8 cellular contexts compared by ENCODE assay signal in genomic region chr7:100865372-100865911, GRCh38. TPM values are rescaled to one million over a fixed set of nuclear protein-coding genes. Genes with fewer than 3 reads are reported as not detected.
DNase-seq lines count a peak whose midpoint lies in the region; ATAC-seq, FAIRE-seq and TF ChIP-seq lines count a peak whose summit lies in the region.

No MANE protein-coding gene starts in this region.

- no peak for FAIRE-seq in GM19239 (lab: Jason Lieb, UNC)

- ATAC-seq in GM18867 (IDR thresholded peaks at IDR 0.05; ENCODE audit: unreplicated experiment), result no peak

- peaks cover 0 to 41% (median 23%) of the 10 kb centered on the region in 11 experiments; a peak in 18 of 22 replicates for H4K20me1 ChIP-seq in BLaER1 treated with 17β-estradiol and CSF1 and Interleukin-3, amounts not matched to agents 10 nM and 100 nM

- H3K27ac ChIP-seq in BLaER1 treated with 17β-estradiol and CSF1 and Interleukin-3, amounts not matched to agents 10 nM and 100 nM, result peak overlapping the region; percentile 87 to 98 (median 95); a peak in 21 of 22 replicates
- peak overlapping the region; percentile 45 for H3K27ac ChIP-seq in HUES48 (ENCODE audit: low read depth, low read length)
- peak overlapping the region; percentile 94 for H3K27ac ChIP-seq in colonic mucosa
- H3K27ac ChIP-seq in neuronal stem cell (replicated peaks; ENCODE audit: low read length), result no peak overlapping the region

- H3K9me3 ChIP-seq in BLaER1 treated with 17β-estradiol and CSF1 and Interleukin-3, amounts not matched to agents 10 nM and 100 nM (replicated peaks in 1 of 11), result no peaks in the 10 kb centered on the region
- H3K9me3 ChIP-seq in HUES48 (ENCODE audit: control insufficient read depth, insufficient read depth, low read length), result no peaks in the 10 kb centered on the region
- H3K9me3 ChIP-seq in colonic mucosa, result no peaks in the 10 kb centered on the region
- H3K9me3 ChIP-seq in neuronal stem cell (replicated peaks in 1 of 2; ENCODE audit: control insufficient read depth in 2 of 2, insufficient read depth in 1 of 2, low read depth in 1 of 2, low read length in 2 of 2), result no peaks in the 10 kb centered on the region

- peak overlapping the region; percentile 84 for H2AK5ac ChIP-seq in neuronal stem cell (ENCODE audit: low read depth, low read length)

- H3K4me1 ChIP-seq in BLaER1 treated with 17β-estradiol and CSF1 and Interleukin-3, amounts not matched to agents 10 nM and 100 nM, result peaks cover 52 to 83% (median 70%) of the 10 kb centered on the region in 10 experiments
- H3K4me1 ChIP-seq in HUES48 (ENCODE audit: control insufficient read depth, insufficient read depth, low read length) (peaks cover 6% of the 10 kb centered on the region), colonic mucosa (peaks cover 6% of the 10 kb centered on the region), neuronal stem cell (ENCODE audit: control insufficient read depth in 2 of 2, insufficient read depth in 1 of 2, low read depth in 1 of 2, low read length in 2 of 2) (peaks cover 11 to 13% of the 10 kb centered on the region in 2 donors)

- peak overlapping the region; percentile 100 for H2BK5ac ChIP-seq in neuronal stem cell (ENCODE audit: low read length)

- H3K4me3 ChIP-seq in BLaER1 treated with 17β-estradiol and CSF1 and Interleukin-3, amounts not matched to agents 10 nM and 100 nM, result peak overlapping the region in 3 of 10 experiments; percentile 95 to 99 (median 99); a peak in 4 of 20 replicates
- no peak overlapping the region for H3K4me3 ChIP-seq in HUES48 (ENCODE audit: low read depth, low read length)
- peak overlapping the region; percentile 90 for H3K4me3 ChIP-seq in colonic mucosa
- peak overlapping the region in 1 of 2 donors; percentile 28 for H3K4me3 ChIP-seq in neuronal stem cell (ENCODE audit: low read length in 2 of 2)

- TF ChIP-seq CTCF in colonic mucosa (IDR thresholded peaks at IDR 0.05), result no peak

- no peaks in the 10 kb centered on the region for H3K27me3 ChIP-seq in BLaER1 treated with 17β-estradiol and CSF1 and Interleukin-3, amounts not matched to agents 10 nM and 100 nM
- H3K27me3 ChIP-seq in HUES48 (ENCODE audit: control insufficient read depth, insufficient read depth, low read length), result no peaks in the 10 kb centered on the region
- H3K27me3 ChIP-seq in colonic mucosa, result no peaks in the 10 kb centered on the region
- H3K27me3 ChIP-seq in neuronal stem cell (ENCODE audit: control insufficient read depth in 3 of 3, insufficient read depth in 3 of 3, low read depth in 1 of 3, low read length in 3 of 3), result no peaks in the 10 kb centered on the region

- DNase-seq in colonic mucosa (no peak), neuronal stem cell (ENCODE audit: low spot score) (no peak), COLO829 (ENCODE audit: low spot score) (no peak), SHP77 treated with DMSO at 0.1 percent for 48 hours (lab: John Stamatoyannopoulos, UW) (no peak), GM19239 (ENCODE audit: insufficient read length, low spot score) (no peak)

- H3K36me3 ChIP-seq in BLaER1 treated with 17β-estradiol and CSF1 and Interleukin-3, amounts not matched to agents 10 nM and 100 nM, result peaks cover 31 to 61% (median 52%) of the 10 kb centered on the region in 11 experiments
- H3K36me3 ChIP-seq in HUES48 (ENCODE audit: control insufficient read depth, insufficient read depth, low read length), result peaks cover 42% of the 10 kb centered on the region
- H3K36me3 ChIP-seq in colonic mucosa, result no peaks in the 10 kb centered on the region
- H3K36me3 ChIP-seq in neuronal stem cell (replicated peaks in 1 of 2; ENCODE audit: control insufficient read depth in 2 of 2, insufficient read depth in 2 of 2, low read length in 2 of 2), result peaks cover 8 to 30% of the 10 kb centered on the region in 2 donors

- no peak overlapping the region for H3K4ac ChIP-seq in neuronal stem cell (ENCODE audit: low read length)

- no CpG with 5 or more reads among the region's 17 CpGs for WGBS in neuronal stem cell (ENCODE audit: extremely low coverage in 2 of 2, insufficient read length in 2 of 2, insufficient replicate concordance in 1 of 2), 2 donors

- no peak overlapping the region for H4K91ac ChIP-seq in neuronal stem cell (ENCODE audit: low read depth, low read length, poor library complexity)

- peak overlapping the region; percentile 21 for H3K14ac ChIP-seq in neuronal stem cell (ENCODE audit: low read length)

- peak overlapping the region; percentile 38 for H3K18ac ChIP-seq in neuronal stem cell (ENCODE audit: low read length)

- H4K8ac ChIP-seq in neuronal stem cell (ENCODE audit: low read depth, low read length), result peak overlapping the region; percentile 65

- H2BK15ac ChIP-seq in neuronal stem cell (ENCODE audit: low read length), result peak overlapping the region; percentile 99

- no peak overlapping the region for H3K23ac ChIP-seq in neuronal stem cell (ENCODE audit: low read depth, low read length, poor library complexity)

- H2BK120ac ChIP-seq in neuronal stem cell (ENCODE audit: low read depth, low read length), result no peak overlapping the region

- peak overlapping the region in 10 of 11 experiments; percentile 88 to 98 (median 96); a peak in 17 of 22 replicates for H3K9ac ChIP-seq in BLaER1 treated with 17β-estradiol and CSF1 and Interleukin-3, amounts not matched to agents 10 nM and 100 nM
- H3K9ac ChIP-seq in HUES48 (ENCODE audit: low read depth, low read length) (no peak overlapping the region), colonic mucosa (ENCODE audit: low read depth in 2 of 2, low read length in 2 of 2) (peak overlapping the region in 1 of 2 donors; percentile 43), neuronal stem cell (ENCODE audit: low read depth, low read length, poor library complexity) (no peak overlapping the region)

- intact Hi-C loops in colonic mucosa (cut with DNase I), result no loop called here

- peaks cover 17% of the 10 kb centered on the region for H3K79me1 ChIP-seq in neuronal stem cell (ENCODE audit: low read depth, low read length)

- H2AFZ ChIP-seq in neuronal stem cell (ENCODE audit: low read length), result no peak overlapping the region

- peak overlapping the region; percentile 75 for H2BK12ac ChIP-seq in neuronal stem cell (ENCODE audit: low read length)

- peak overlapping the region; percentile 93 to 99 (median 98) for H3K4me2 ChIP-seq in BLaER1 treated with 17β-estradiol and CSF1 and Interleukin-3, amounts not matched to agents 10 nM and 100 nM
- H3K4me2 ChIP-seq in neuronal stem cell (ENCODE audit: insufficient read depth, low read length, poor library complexity, severe bottlenecking), result no peak overlapping the region

RNA-seq across cellular contexts. Expression of gene TRIP6, which starts 1.7 kb away (rescaled TPM):
- 10 to 100 TPM; 34.8 to 40.2 TPM for total RNA-seq in colonic mucosa
- polyA plus RNA-seq in neuronal stem cell (2013, experiment 1 of 2), result 34.6 TPM
- polyA plus RNA-seq in neuronal stem cell (2013, experiment 2 of 2), result 35.8 TPM

RNA-seq across cellular contexts. Expression of gene SRRT, which starts 9.5 kb away (rescaled TPM):
- total RNA-seq in colonic mucosa, result 100 to 1,000 TPM; 114 to 204 TPM
- 97.6 TPM for polyA plus RNA-seq in neuronal stem cell (2013, experiment 1 of 2)
- polyA plus RNA-seq in neuronal stem cell (2013, experiment 2 of 2), result 99.4 TPM

RNA-seq across cellular contexts. Expression of gene SLC12A9, which starts 12.9 kb away (rescaled TPM):
- 10 to 100 TPM; 24.1 to 35.9 TPM for total RNA-seq in colonic mucosa
- 11.0 TPM for polyA plus RNA-seq in neuronal stem cell (2013, experiment 1 of 2)
- polyA plus RNA-seq in neuronal stem cell (2013, experiment 2 of 2), result 9.5 TPM

RNA-seq across cellular contexts. Expression of gene UFSP1, which starts 24.1 kb away (rescaled TPM):
- 1 to 10 TPM; 2.1 to 4.4 TPM for total RNA-seq in colonic mucosa
- 1.1 TPM for polyA plus RNA-seq in neuronal stem cell (2013, experiment 1 of 2)
- 1.0 TPM for polyA plus RNA-seq in neuronal stem cell (2013, experiment 2 of 2)

RNA-seq across cellular contexts. Expression of gene ACHE, which starts 30.2 kb away (rescaled TPM):
- 10 to 100 TPM in 1 of 2 donors, 1 to 10 TPM in 1; 5.3 to 11.7 TPM for total RNA-seq in colonic mucosa
- 2.0 TPM for polyA plus RNA-seq in neuronal stem cell (2013, experiment 1 of 2)
- 2.0 TPM for polyA plus RNA-seq in neuronal stem cell (2013, experiment 2 of 2)

Comparison
In these comparisons a context has a peak if more than half of its experiments do, and no peak if none do; other contexts are left out.
1. H3K9ac ChIP-seq: peak in BLaER1 treated with 17β-estradiol and CSF1 and Interleukin-3, amounts not matched to agents 10 nM and 100 nM (10 of 11); none in HUES48 (single experiment) and neuronal stem cell (single experiment).